ENCODE assay signal across 8 cellular contexts in genomic region chr4:169010125-169011023, GRCh38. TPM values are rescaled to one million over a fixed set of nuclear protein-coding genes. Genes with fewer than 3 reads are reported as not detected.
A peak's percentile ranks its signal among the peaks of the same experiment; 100 is the strongest.
DNase-seq lines count a peak whose midpoint lies in the region; ATAC-seq and TF ChIP-seq lines count a peak whose summit lies in the region.

TSS of gene CBR4 (minus strand) at chr4:169010255. CDS start at chr4:169010089, 166 bp downstream.

- no peak for TF ChIP-seq CTCF in omental fat pad (IDR thresholded peaks at IDR 0.05)
- peak; percentile 41 for TF ChIP-seq CTCF in thoracic aorta (IDR thresholded peaks at IDR 0.05)

- H3K27ac Mint-ChIP-seq in activated naive CD4-positive, alpha-beta T cell treated with anti-CD3 and anti-CD28 coated beads, Interleukin-2, amount 50 U/mL, for 72 hours = peak within 1 kb of the TSS; percentile 98 to 99

- H3K9me3 Mint-ChIP-seq in activated naive CD4-positive, alpha-beta T cell treated with anti-CD3 and anti-CD28 coated beads, Interleukin-2, amount 50 U/mL, for 72 hours = no peaks in the 10 kb centered on the region

- H3K4me3 ChIP-seq in GM08714 (ENCODE audit: low read length) (peak within 1 kb of the TSS; percentile 82), thoracic aorta (peak within 1 kb of the TSS; percentile 78)

- H3K27me3 ChIP-seq in thoracic aorta (replicated peaks; ENCODE audit: insufficient read depth) = no peaks in the 10 kb centered on the region

- H3K4me1 ChIP-seq in thoracic aorta (ENCODE audit: control insufficient read depth in 1 of 2, low read depth in 2 of 2) = peaks cover 22 to 28% of the 10 kb centered on the region in 2 donors

- H3K36me3 Mint-ChIP-seq in activated naive CD4-positive, alpha-beta T cell treated with anti-CD3 and anti-CD28 coated beads, Interleukin-2, amount 50 U/mL, for 72 hours = peaks cover 13 to 15% of the 10 kb centered on the region in 2 donors

- H3K27ac ChIP-seq in thoracic aorta = peak within 1 kb of the TSS; percentile 87 to 90

- H3K9me3 ChIP-seq in thoracic aorta = no peaks in the 10 kb centered on the region

- DNase-seq in NCI-H1048 (lab: John Stamatoyannopoulos, UW) (peak; percentile 95), glomerular endothelial cell (ENCODE audit: extremely low read depth, low read depth, low spot score) (peak; percentile 86), omental fat pad (ENCODE audit: low spot score) (peak; percentile 87), thoracic aorta (ENCODE audit: low spot score) (peak; percentile 95)
- DNase-seq in activated naive CD4-positive, alpha-beta T cell treated with anti-CD3 and anti-CD28 coated beads, Interleukin-2, amount 50 U/mL, for 72 hours (ENCODE audit: low spot score in 2 of 2) = peak; percentile 89 to 94

- ATAC-seq in HG02571 (IDR thresholded peaks at IDR 0.05; ENCODE audit: unreplicated experiment) = peak; percentile 98
- ATAC-seq in SK-N-SH treated with all-trans-retinoic acid at 6 μM for 48 hours = peak; percentile 98
- ATAC-seq in activated naive CD4-positive, alpha-beta T cell treated with anti-CD3 and anti-CD28 coated beads, Interleukin-2, amount 50 U/mL, for 72 hours = peak; percentile 98 to 99
- ATAC-seq in omental fat pad (ENCODE audit: low FRiP score) = peak; percentile 98
- peak; percentile 97 for ATAC-seq in thoracic aorta (ENCODE audit: insufficient number of reproducible peaks, low FRiP score, low read depth)

- no peaks in the 10 kb centered on the region for H3K36me3 ChIP-seq in thoracic aorta

TF ChIP-seq in SK-N-SH treated with all-trans-retinoic acid at 6 μM for 48 hours, 23 proteins besides CTCF, POLR2A, EP300 and RAD21:
- TF ChIP-seq RARB (CRISPR knock-in tag; IDR thresholded peaks at IDR 0.05) = no peak
- no peak for TF ChIP-seq GLIS3 (CRISPR knock-in tag; IDR thresholded peaks at IDR 0.05)
- no peak for TF ChIP-seq TCF4 (CRISPR knock-in tag; IDR thresholded peaks at IDR 0.05; ENCODE audit: borderline replicate concordance)
- TF ChIP-seq ZC3H10 (CRISPR knock-in tag; IDR thresholded peaks at IDR 0.05) = no peak
- no peak for TF ChIP-seq ARNTL (CRISPR knock-in tag; IDR thresholded peaks at IDR 0.05; ENCODE audit: borderline replicate concordance, low read depth)
- no peak for TF ChIP-seq OSR1 (CRISPR knock-in tag; IDR thresholded peaks at IDR 0.05)

RNA-seq across cellular contexts. Expression of gene CBR4, which starts in this region (rescaled TPM):
- 10 to 100 TPM; 18.0 to 22.4 TPM for total RNA-seq in activated naive CD4-positive, alpha-beta T cell treated with anti-CD3 and anti-CD28 coated beads, Interleukin-2, amount 50 U/mL, for 72 hours
- total RNA-seq in glomerular endothelial cell (12.2 and 16.7 TPM in 2 replicates), omental fat pad (10 to 100 TPM in 2 of 4 donors, 1 to 10 TPM in 2; 8.5 to 21.9 (median 10.7) TPM), thoracic aorta (10 to 100 TPM; 11.6 to 13.1 TPM)

Comparison
In these comparisons a context has a peak if more than half of its experiments do, and no peak if none do; other contexts are left out.
1. Peak in every context shown above with its lines: DNase-seq, ATAC-seq, H3K4me3 ChIP-seq and H3K27ac ChIP-seq.